Comparison of ENCODE assay signal across 1 cellular context in the genomic region with DNA sequence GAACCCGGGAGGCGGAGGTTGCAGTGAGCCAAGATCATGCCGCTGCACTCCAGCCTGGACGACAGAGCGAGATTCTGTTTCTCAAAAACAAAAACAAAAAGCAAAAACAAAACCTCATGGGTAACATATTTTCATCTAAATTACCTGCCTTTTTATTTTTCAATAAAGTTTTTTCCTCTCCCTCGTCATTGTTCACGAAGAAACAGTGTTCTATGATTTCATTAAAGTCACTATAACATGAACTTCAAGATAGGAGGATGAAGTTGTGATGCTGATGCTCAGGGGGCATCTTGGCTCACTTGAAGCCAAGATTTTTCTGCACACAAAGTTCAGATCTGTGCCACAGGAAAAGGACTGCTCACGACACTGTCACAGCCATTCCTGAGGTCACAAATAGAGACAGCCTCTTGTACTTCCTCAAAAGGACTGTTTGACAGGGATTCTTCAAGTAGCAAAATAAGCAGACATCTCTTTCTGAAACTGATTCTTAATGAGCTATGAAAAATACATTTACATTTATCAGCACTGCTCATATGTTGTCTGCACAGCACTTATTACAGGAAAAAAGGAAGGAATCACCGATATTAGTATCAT.
TF ChIP-seq lines count a peak whose summit lies in the region.

No MANE protein-coding gene starts in this region.

TF ChIP-seq in K562, 482 proteins besides CTCF, POLR2A, EP300 and RAD21:
- TF ChIP-seq, protein P1, sequence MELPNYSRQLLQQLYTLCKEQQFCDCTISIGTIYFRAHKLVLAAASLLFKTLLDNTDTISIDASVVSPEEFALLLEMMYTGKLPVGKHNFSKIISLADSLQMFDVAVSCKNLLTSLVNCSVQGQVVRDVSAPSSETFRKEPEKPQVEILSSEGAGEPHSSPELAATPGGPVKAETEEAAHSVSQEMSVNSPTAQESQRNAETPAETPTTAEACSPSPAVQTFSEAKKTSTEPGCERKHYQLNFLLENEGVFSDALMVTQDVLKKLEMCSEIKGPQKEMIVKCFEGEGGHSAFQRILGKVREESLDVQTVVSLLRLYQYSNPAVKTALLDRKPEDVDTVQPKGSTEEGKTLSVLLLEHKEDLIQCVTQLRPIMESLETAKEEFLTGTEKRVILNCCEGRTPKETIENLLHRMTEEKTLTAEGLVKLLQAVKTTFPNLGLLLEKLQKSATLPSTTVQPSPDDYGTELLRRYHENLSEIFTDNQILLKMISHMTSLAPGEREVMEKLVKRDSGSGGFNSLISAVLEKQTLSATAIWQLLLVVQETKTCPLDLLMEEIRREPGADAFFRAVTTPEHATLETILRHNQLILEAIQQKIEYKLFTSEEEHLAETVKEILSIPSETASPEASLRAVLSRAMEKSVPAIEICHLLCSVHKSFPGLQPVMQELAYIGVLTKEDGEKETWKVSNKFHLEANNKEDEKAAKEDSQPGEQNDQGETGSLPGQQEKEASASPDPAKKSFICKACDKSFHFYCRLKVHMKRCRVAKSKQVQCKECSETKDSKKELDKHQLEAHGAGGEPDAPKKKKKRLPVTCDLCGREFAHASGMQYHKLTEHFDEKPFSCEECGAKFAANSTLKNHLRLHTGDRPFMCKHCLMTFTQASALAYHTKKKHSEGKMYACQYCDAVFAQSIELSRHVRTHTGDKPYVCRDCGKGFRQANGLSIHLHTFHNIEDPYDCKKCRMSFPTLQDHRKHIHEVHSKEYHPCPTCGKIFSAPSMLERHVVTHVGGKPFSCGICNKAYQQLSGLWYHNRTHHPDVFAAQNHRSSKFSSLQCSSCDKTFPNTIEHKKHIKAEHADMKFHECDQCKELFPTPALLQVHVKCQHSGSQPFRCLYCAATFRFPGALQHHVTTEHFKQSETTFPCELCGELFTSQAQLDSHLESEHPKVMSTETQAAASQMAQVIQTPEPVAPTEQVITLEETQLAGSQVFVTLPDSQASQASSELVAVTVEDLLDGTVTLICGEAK (IDR thresholded peaks at IDR 0.05) = peak; percentile 79
- TF ChIP-seq, protein P1 (CRISPR knock-in tag; IDR thresholded peaks at IDR 0.05) = peak; percentile 65; the same call in 1 of the 2 replicates
- no peak for TF ChIP-seq ZNF217 (CRISPR knock-in tag; IDR thresholded peaks at IDR 0.05)
